In genomic region chr17:44094701-44095387, GRCh38 we compare ENCODE assay signal across 1 cellular context.
TF ChIP-seq lines count a peak whose summit lies in the region.

No MANE protein-coding gene starts in this region.

TF ChIP-seq in IMR-90, 13 proteins besides CTCF, POLR2A, EP300 and RAD21:
- TF ChIP-seq ELK1 (IDR thresholded peaks at IDR 0.05; ENCODE audit: borderline replicate concordance, low read depth, low read length): no peak
- no peak for TF ChIP-seq FOS (IDR thresholded peaks at IDR 0.05; ENCODE audit: low read depth, low read length)
- TF ChIP-seq NFE2L2 (IDR thresholded peaks at IDR 0.05; ENCODE audit: low read depth, low read length): no peak
- TF ChIP-seq MAFK (IDR thresholded peaks at IDR 0.05; ENCODE audit: low read depth, low read length): no peak
